Comparison of ENCODE assay signal across 9 cellular contexts in the genomic region with DNA sequence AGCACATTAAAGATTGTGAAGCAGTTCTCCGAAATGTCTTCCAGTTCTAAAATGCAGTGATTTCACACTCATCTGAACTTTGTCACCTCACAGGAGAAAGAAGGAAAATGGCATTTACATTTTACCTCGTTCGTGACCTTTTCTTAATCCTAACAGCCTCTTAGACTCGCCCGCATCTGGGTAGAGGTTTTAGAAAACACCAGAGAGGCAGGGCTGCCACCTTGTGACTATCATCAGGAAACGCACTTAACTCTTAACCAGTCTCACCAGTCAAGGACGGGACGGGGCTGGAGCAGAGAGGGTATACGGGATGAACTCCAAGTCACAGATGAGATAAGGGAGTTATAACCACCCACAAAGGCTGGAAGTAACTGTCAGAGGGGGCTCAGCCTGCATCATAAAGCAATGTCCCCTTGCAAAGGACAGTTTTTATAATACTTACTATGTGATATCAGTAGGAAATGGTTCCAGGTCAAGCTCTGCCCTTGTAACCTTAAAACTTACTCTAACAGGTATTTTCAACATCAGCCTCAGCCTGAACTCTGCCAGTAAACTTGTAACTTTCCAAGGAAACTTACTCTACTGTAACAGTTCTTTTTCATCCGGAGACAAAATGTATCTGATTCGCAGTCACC. TPM values are rescaled to one million over a fixed set of nuclear protein-coding genes. Genes with fewer than 3 reads are reported as not detected.
DNase-seq lines count a peak whose midpoint lies in the region; ATAC-seq and TF ChIP-seq lines count a peak whose summit lies in the region.
"Had no signal": no experiment of that assay in that cellular context is flagged by ENCODE, and none has a peak within 500 bp of the region (broad histone marks: within the 10 kb centered on the region; RNA-seq: fewer than 3 reads in every experiment).

No MANE protein-coding gene starts in this region.

- H3K4me1 ChIP-seq in Karpas-422 (ENCODE audit: low read length): no peaks in the 10 kb centered on the region; the same call in 1 of the 2 replicates
- H3K4me1 ChIP-seq in Panc1 (ENCODE audit: control insufficient read depth, insufficient read depth, low read length): no peaks in the 10 kb centered on the region
- H3K4me1 ChIP-seq in cardiac muscle cell (ENCODE audit: low read depth): no peaks in the 10 kb centered on the region
- no peaks in the 10 kb centered on the region for H3K4me1 ChIP-seq in suprapubic skin

- H3K9me3 ChIP-seq in Karpas-422 (ENCODE audit: low read length) (no peaks in the 10 kb centered on the region), Panc1 (ENCODE audit: control insufficient read depth, insufficient read depth, low read depth, low read length) (no peaks in the 10 kb centered on the region), cardiac muscle cell (ENCODE audit: low read depth) (no peaks in the 10 kb centered on the region), suprapubic skin (no peaks in the 10 kb centered on the region)

- H3K27me3 ChIP-seq in Karpas-422 (ENCODE audit: low read length) (no peaks in the 10 kb centered on the region), Panc1 (ENCODE audit: control insufficient read depth, insufficient read depth, low read length) (no peaks in the 10 kb centered on the region; the same call in 1 of the 2 replicates), cardiac muscle cell (no peaks in the 10 kb centered on the region), suprapubic skin (peaks cover 27% of the 10 kb centered on the region)

- intact Hi-C loops in Panc1 (cut with micrococcal nuclease; ENCODE audit: unreplicated experiment): loop anchor here (2.0 to 5.0 kb wide), 2 partner anchors 40 to 104 kb away; no protein-coding TSS in a partner anchor

- ATAC-seq in Panc1: peak; percentile 96

- no peaks in the 10 kb centered on the region for H3K79me2 ChIP-seq in Karpas-422 (ENCODE audit: low read length)

- no peak for TF ChIP-seq EP300 in suprapubic skin (IDR thresholded peaks at IDR 0.05)

- no peaks in the 10 kb centered on the region for H4K20me1 ChIP-seq in Karpas-422 (ENCODE audit: insufficient read depth, low read depth, low read length)

- H3K36me3 ChIP-seq in Karpas-422 (ENCODE audit: insufficient read depth, low read length): no peaks in the 10 kb centered on the region
- H3K36me3 ChIP-seq in Panc1 (ENCODE audit: control insufficient read depth, insufficient read depth, low read length): no peaks in the 10 kb centered on the region
- no peaks in the 10 kb centered on the region for H3K36me3 ChIP-seq in cardiac muscle cell
- no peaks in the 10 kb centered on the region for H3K36me3 ChIP-seq in suprapubic skin

- H3K9me2 ChIP-seq in Karpas-422 (replicated peaks; ENCODE audit: insufficient read depth, low read length): no peaks in the 10 kb centered on the region

- no peak for TF ChIP-seq POLR2A in suprapubic skin (IDR thresholded peaks at IDR 0.05)

- no TSS peak for BruUV-seq in Panc1 (replicated peaks; lab: Mats Ljungman, UMichigan)

- H3K4me3 ChIP-seq in Karpas-422 (ENCODE audit: low read length) (no peak overlapping the region), Panc1 (ENCODE audit: low read depth in 2 of 2, low read length in 2 of 2) (no peak overlapping the region), cardiac muscle cell (no peak overlapping the region), suprapubic skin (no peak overlapping the region)

- POLR2A ChIA-PET in Panc1 (lab: Charles Lee): interaction anchor here (0.6 kb wide), 1 partner anchor 26 kb away, joined by 4 read pairs; no protein-coding TSS in a partner anchor

- H3K27ac ChIP-seq in Karpas-422 (ENCODE audit: low read length): no peak overlapping the region
- H3K27ac ChIP-seq in Panc1 (ENCODE audit: low read length): no peak overlapping the region
- H3K27ac ChIP-seq in cardiac muscle cell: no peak overlapping the region
- H3K27ac ChIP-seq in suprapubic skin: no peak overlapping the region

- in situ Hi-C loops in Panc1 (cut with HindIII; ENCODE audit: low pct_unique_long_range_greater_than_20kb, low sequenced_read_pairs): no loop called here

- H3K4me2 ChIP-seq in Karpas-422 (ENCODE audit: low read depth, low read length, poor library complexity, severe bottlenecking): no peak overlapping the region

- no peak overlapping the region for H3K9ac ChIP-seq in Karpas-422 (ENCODE audit: low read length)

- peak; percentile 27 for DNase-seq in DMS 273 treated with DMSO at 0.1 percent for 48 hours (lab: John Stamatoyannopoulos, UW)
- DNase-seq in Karpas-422: peak; percentile 79
- DNase-seq in Panc1 (ENCODE audit: low read depth, low spot score): no peak
- peak; percentile 1 for DNase-seq in activated T-helper 9 cell treated with anti-CD3 and anti-CD28 coated beads, Interleukin-2, amount 50 U/mL, for 16 hours (ENCODE audit: low read depth)
- DNase-seq in cardiac muscle cell (ENCODE audit: low read depth in 1 of 2, low spot score in 1 of 2): peak in 1 of 2 donors; percentile 67
- DNase-seq in stimulated activated CD4-positive, alpha-beta T cell treated with anti-CD3 and anti-CD28 coated beads, Interleukin-15, amount 100 ng/mL, for 24 hours: peak; percentile 67
- no peak for DNase-seq in middle frontal gyrus (ENCODE audit: extremely low spot score, low spot score)
- no peak for DNase-seq in suprapubic skin (ENCODE audit: low spot score in 2 of 2)

- TF ChIP-seq CTCF in Panc1 (IDR thresholded peaks at IDR 0.05): peak; percentile 80
- peak; percentile 62 for TF ChIP-seq CTCF in cardiac muscle cell (IDR thresholded peaks at IDR 0.05; ENCODE audit: low read depth, low read length)
- peak in 1 of 2 donors; percentile 35 for TF ChIP-seq CTCF in suprapubic skin (IDR thresholded peaks at IDR 0.05)

- H2AFZ ChIP-seq in Karpas-422 (ENCODE audit: low read length): no peak overlapping the region

- CTCF ChIA-PET in Panc1 (lab: Charles Lee): interaction anchor here (2.0 kb wide), 1 partner anchor 40 kb away, joined by 11 read pairs; no protein-coding TSS in a partner anchor

- 19% methylated on average over 11 of the region's 11 CpGs for WGBS in suprapubic skin

RNA-seq across cellular contexts. Expression of a gene that starts 8.6 kb away (rescaled TPM):
- total RNA-seq in Karpas-422 (2014; rRNA removed; shearing (Covaris generic); ENCODE audit: low replicate concordance): not detected in 2 replicates
- 0.21 TPM for total RNA-seq in Panc1 (2021; ENCODE audit: unreplicated experiment)
- not detected for polyA plus RNA-seq in Panc1 (2012; ENCODE audit: insufficient read length)
- total RNA-seq in cardiac muscle cell: not detected in 2 replicates
- polyA plus RNA-seq in cardiac muscle cell: not detected in 2 replicates
- 10 to 100 TPM in 3 of 4 donors, 1 to 10 TPM in 1; 6.0 to 26.2 (median 16.8) TPM for total RNA-seq in suprapubic skin
- total RNA-seq: T-helper 1 cell treated with Interleukin-12 subunit alpha and Interleukin-12 subunit beta and Interleukin-4 antibody, amounts not matched to agents 30 ng/mL and 1 ng/mL, for 36 hours had no signal

RNA-seq across cellular contexts. Expression of a gene that starts 38.3 kb away (rescaled TPM):
- total RNA-seq in Karpas-422 (2014; rRNA removed; shearing (Covaris generic); ENCODE audit: low replicate concordance): not detected in 2 replicates
- total RNA-seq in Panc1 (2021; ENCODE audit: unreplicated experiment) (0.51 TPM), cardiac muscle cell (not detected in 2 replicates), suprapubic skin (10 to 100 TPM in 2 of 4 donors, 1 to 10 TPM in 2; 4.1 to 19.6 (median 14.0) TPM)
- not detected for polyA plus RNA-seq in Panc1 (2012; ENCODE audit: insufficient read length)
- polyA plus RNA-seq in cardiac muscle cell: not detected in 2 replicates
- total RNA-seq: T-helper 1 cell treated with Interleukin-12 subunit alpha and Interleukin-12 subunit beta and Interleukin-4 antibody, amounts not matched to agents 30 ng/mL and 1 ng/mL, for 36 hours had no signal

RNA-seq across cellular contexts. Expression of a gene that starts 49.7 kb away (rescaled TPM):
- not detected in 2 replicates for total RNA-seq in Karpas-422 (2014; rRNA removed; shearing (Covaris generic); ENCODE audit: low replicate concordance)
- total RNA-seq in Panc1 (2021; ENCODE audit: unreplicated experiment) (not detected), cardiac muscle cell (not detected in 2 replicates), suprapubic skin (under 1 TPM in 1 of 4 donors, not detected in 3; 0.64 TPM)
- not detected for polyA plus RNA-seq in Panc1 (2012; ENCODE audit: insufficient read length)
- polyA plus RNA-seq in cardiac muscle cell: not detected in 2 replicates
- total RNA-seq: T-helper 1 cell treated with Interleukin-12 subunit alpha and Interleukin-12 subunit beta and Interleukin-4 antibody, amounts not matched to agents 30 ng/mL and 1 ng/mL, for 36 hours had no signal

RNA-seq across cellular contexts. Expression of a gene that starts 58.6 kb away (rescaled TPM):
- not detected in 2 replicates for total RNA-seq in Karpas-422 (2014; rRNA removed; shearing (Covaris generic); ENCODE audit: low replicate concordance)
- total RNA-seq in Panc1 (2021; ENCODE audit: unreplicated experiment) (not detected), cardiac muscle cell (not detected in 2 replicates), suprapubic skin (1 to 10 TPM in 3 of 4 donors, under 1 TPM in 1; 0.86 to 9.1 (median 4.6) TPM)
- polyA plus RNA-seq in Panc1 (2012; ENCODE audit: insufficient read length): not detected
- polyA plus RNA-seq in cardiac muscle cell: not detected in 2 replicates
- total RNA-seq: T-helper 1 cell treated with Interleukin-12 subunit alpha and Interleukin-12 subunit beta and Interleukin-4 antibody, amounts not matched to agents 30 ng/mL and 1 ng/mL, for 36 hours had no signal

Comparison
In these comparisons a context has a peak if more than half of its experiments do, and no peak if none do; other contexts are left out.
1. DNase-seq: peak in DMS 273 treated with DMSO at 0.1 percent for 48 hours (single experiment), Karpas-422 (single experiment), activated T-helper 9 cell treated with anti-CD3 and anti-CD28 coated beads, Interleukin-2, amount 50 U/mL, for 16 hours (single experiment) and stimulated activated CD4-positive, alpha-beta T cell treated with anti-CD3 and anti-CD28 coated beads, Interleukin-15, amount 100 ng/mL, for 24 hours (single experiment); none in Panc1 (single experiment), middle frontal gyrus (single experiment) and suprapubic skin (0 of 2).